Comparison of ENCODE assay signal across 18 cellular contexts in the genomic region with DNA sequence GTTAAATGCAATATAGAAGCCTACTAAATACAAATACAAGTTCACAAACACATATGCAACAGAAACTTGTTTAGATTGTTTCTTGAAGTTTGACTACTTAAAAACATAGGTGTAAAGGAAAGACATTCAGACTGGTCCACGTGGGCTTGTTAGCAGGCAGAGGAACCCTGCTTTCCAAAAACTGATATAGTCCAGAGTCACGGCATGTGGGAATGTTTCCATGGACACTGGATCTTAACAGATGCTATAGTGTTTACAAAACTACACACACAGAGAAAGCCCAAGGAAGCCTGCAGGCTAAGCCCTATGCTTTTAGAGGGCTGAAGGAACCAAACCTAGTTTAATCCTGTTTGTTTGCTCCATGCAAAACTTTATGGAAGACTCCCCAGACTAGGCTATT. TPM values are rescaled to one million over a fixed set of nuclear protein-coding genes. Genes with fewer than 3 reads are reported as not detected.
DNase-seq lines count a peak whose midpoint lies in the region; ATAC-seq and TF ChIP-seq lines count a peak whose summit lies in the region.
"Had no signal": no experiment of that assay in that cellular context is flagged by ENCODE, and none has a peak within 500 bp of the region (broad histone marks: within the 10 kb centered on the region; RNA-seq: fewer than 3 reads in every experiment).

No MANE protein-coding gene starts in this region.

- H2AFZ ChIP-seq in smooth muscle cell (ENCODE audit: low read depth) = no peak overlapping the region

- H3K4me2 ChIP-seq in smooth muscle cell = no peak overlapping the region
- H3K4me2 ChIP-seq: A549, BLaER1 had no signal

- no peaks in the 10 kb centered on the region for H3K27me3 ChIP-seq in heart left ventricle
- no peaks in the 10 kb centered on the region for H3K27me3 ChIP-seq in smooth muscle cell (ENCODE audit: low read depth)
- H3K27me3 ChIP-seq: BLaER1 had no signal

- TF ChIP-seq POLR2A in heart left ventricle (IDR thresholded peaks at IDR 0.05) = no peak

- H3K9ac ChIP-seq in smooth muscle cell (ENCODE audit: low read depth) = no peak overlapping the region
- H3K9ac ChIP-seq: BLaER1 had no signal

- no peak overlapping the region for H3K4me3 ChIP-seq in heart left ventricle
- no peak overlapping the region for H3K4me3 ChIP-seq in smooth muscle cell
- H3K4me3 ChIP-seq: A549, BLaER1, K562 had no signal

- no peaks in the 10 kb centered on the region for H3K79me2 ChIP-seq in smooth muscle cell (ENCODE audit: low read depth)

- H3K4me1 ChIP-seq in heart left ventricle = no peaks in the 10 kb centered on the region
- no peaks in the 10 kb centered on the region for H3K4me1 ChIP-seq in smooth muscle cell (ENCODE audit: low read depth)
- H3K4me1 ChIP-seq: A549, BLaER1 had no signal

- H3F3A ChIP-seq in smooth muscle cell (ENCODE audit: low read depth) = peaks cover 18% of the 10 kb centered on the region

- intact Hi-C loops in left ventricle myocardium superior (cut with micrococcal nuclease) (no loop called here), heart left ventricle (cut with DNase I) (no loop called here)

- 64 to 78% (median 73%) methylated on average over 2 of the region's 2 CpGs for WGBS in heart left ventricle, 4 donors
- 52% methylated on average over 2 of the region's 2 CpGs for WGBS in smooth muscle cell (ENCODE audit: low lambda C conversion rate)

- H3K36me3 ChIP-seq in heart left ventricle = peaks cover 0 to 61% (median 51%) of the 10 kb centered on the region in 9 donors
- peaks cover 31% of the 10 kb centered on the region for H3K36me3 ChIP-seq in smooth muscle cell (ENCODE audit: low read depth)

- peaks cover 5% of the 10 kb centered on the region for H4K20me1 ChIP-seq in smooth muscle cell (ENCODE audit: low read depth)
- H4K20me1 ChIP-seq: BLaER1 had no signal

- H3K9me3 ChIP-seq in heart left ventricle (no peaks in the 10 kb centered on the region), smooth muscle cell (replicated peaks; ENCODE audit: low read depth) (no peaks in the 10 kb centered on the region)
- H3K9me3 ChIP-seq: A549, BLaER1 had no signal

- peak overlapping the region in 1 of 12 donors; percentile 15 for H3K27ac ChIP-seq in heart left ventricle
- H3K27ac ChIP-seq in smooth muscle cell (ENCODE audit: low read depth) = peak overlapping the region; percentile 70
- H3K27ac ChIP-seq: 22Rv1, A549, BLaER1 had no signal

- DNase-seq in DMS 273 (lab: John Stamatoyannopoulos, UW; ENCODE audit: unreplicated experiment) = peak; percentile 63
- no peak for DNase-seq in DMS 273 treated with DMSO at 0.1 percent for 48 hours (lab: John Stamatoyannopoulos, UW)
- DNase-seq in left ventricle myocardium superior = no peak
- no peak for DNase-seq in heart left ventricle
- peak; percentile 45 for DNase-seq in mucosa of gallbladder (ENCODE audit: low spot score)
- no peak for DNase-seq in smooth muscle cell (lab: John Stamatoyannopoulos, UW; ENCODE audit: unreplicated experiment)
- DNase-seq in AML-193 (lab: John Stamatoyannopoulos, UW) = no peak
- DNase-seq: Calu3; CD8-positive, alpha-beta T cell; GDM1; GOT3; H7; IMR-90 had no signal

- ATAC-seq in left ventricle myocardium superior (peak; percentile 6), heart left ventricle (no peak), GM21526 (IDR thresholded peaks at IDR 0.05; ENCODE audit: low FRiP score, unreplicated experiment) (no peak)
- ATAC-seq: A549; CD8-positive, alpha-beta T cell; K562 had no signal

- TF ChIP-seq CTCF in heart left ventricle (IDR thresholded peaks at IDR 0.05) (no peak), smooth muscle cell (IDR thresholded peaks at IDR 0.05; ENCODE audit: borderline replicate concordance, insufficient read depth, poor library complexity, severe bottlenecking) (no peak)

RNA-seq across cellular contexts. Expression of a gene that starts 45.2 kb away (rescaled TPM):
- 9.2 TPM for total RNA-seq in left ventricle myocardium superior
- 10 to 100 TPM in 5 of 9 donors, 1 to 10 TPM in 4; 7.1 to 17.9 (median 10.5) TPM for total RNA-seq in heart left ventricle
- 1 to 10 TPM; 2.3 to 8.9 TPM for polyA plus RNA-seq in heart left ventricle
- 16.6 TPM for total RNA-seq in mucosa of gallbladder
- total RNA-seq in smooth muscle cell = 20.4 and 28.1 TPM in 2 replicates
- polyA plus RNA-seq in smooth muscle cell = 4.9 and 6.4 TPM in 2 replicates

RNA-seq across cellular contexts. Expression of a gene that starts 56.4 kb away (rescaled TPM):
- 186 TPM for total RNA-seq in left ventricle myocardium superior
- total RNA-seq in heart left ventricle = 100 to 1,000 TPM; 138 to 667 (median 220) TPM
- polyA plus RNA-seq in heart left ventricle = 100 to 1,000 TPM in 1 of 2 donors, 10 to 100 TPM in 1; 43.8 to 146 TPM
- total RNA-seq in mucosa of gallbladder = 294 TPM
- 630 and 783 TPM in 2 replicates for total RNA-seq in smooth muscle cell
- 367 and 562 TPM in 2 replicates for polyA plus RNA-seq in smooth muscle cell

Comparison
In these comparisons a context has a peak if more than half of its experiments do, and no peak if none do; other contexts are left out.
1. DNase-seq: peak in DMS 273 (single experiment) and mucosa of gallbladder (single experiment); none in DMS 273 treated with DMSO at 0.1 percent for 48 hours (single experiment), left ventricle myocardium superior (single experiment), heart left ventricle (0 of 5), smooth muscle cell (single experiment) and AML-193 (0 of 2).